Comparison of ENCODE assay signal across 8 cellular contexts in genomic region chr19:40445006-40445312, GRCh38. TPM values are rescaled to one million over a fixed set of nuclear protein-coding genes. Genes with fewer than 3 reads are reported as not detected.
DNase-seq lines count a peak whose midpoint lies in the region; ATAC-seq and TF ChIP-seq lines count a peak whose summit lies in the region.

No MANE protein-coding gene starts in this region.

- H3K36me3 ChIP-seq in muscle layer of duodenum (ENCODE audit: control insufficient read depth in 1 of 2, insufficient read depth in 2 of 2, low read length in 2 of 2) = peaks cover 30 to 38% of the 10 kb centered on the region in 2 donors

- H3K27me3 Mint-ChIP-seq in IgD-negative memory B cell (no peaks in the 10 kb centered on the region), chondrocyte (ENCODE audit: low read depth) (no peaks in the 10 kb centered on the region)

- CTCF ChIA-PET in AG04449 (lab: Yijun Ruan, JAX) = interaction anchor here (0.7 to 1.0 kb wide), 3 partner anchors 8 to 140 kb away, joined by 3 to 7 read pairs (median 3); no protein-coding TSS in a partner anchor

- POLR2A ChIA-PET in AG04449 (lab: Yijun Ruan, JAX) = interaction anchor here (0.6 kb wide), 1 partner anchor 314 kb away, joined by 3 read pairs; no protein-coding TSS in a partner anchor

- H3K4me1 Mint-ChIP-seq in IgD-negative memory B cell (peaks cover 13 to 18% (median 14%) of the 10 kb centered on the region in 3 donors), chondrocyte (ENCODE audit: low read depth) (peaks cover 29% of the 10 kb centered on the region)

- H3K4me3 ChIP-seq in AG04449 (ENCODE audit: low read depth, low read length) (peak overlapping the region; percentile 98), muscle layer of duodenum (ENCODE audit: low read depth in 1 of 2, low read length in 2 of 2) (peak overlapping the region; percentile 95 to 100)

- peaks cover 13 to 30% of the 10 kb centered on the region in 2 donors for H3K4me1 ChIP-seq in muscle layer of duodenum (ENCODE audit: control insufficient read depth in 1 of 2, insufficient read depth in 2 of 2, low read length in 2 of 2)

- no peaks in the 10 kb centered on the region for H3K27me3 ChIP-seq in muscle layer of duodenum (ENCODE audit: low read depth, low read length)

- ATAC-seq in left lobe of liver (no peak), GM18870 (IDR thresholded peaks at IDR 0.05; ENCODE audit: unreplicated experiment) (no peak)

- peaks cover 4% of the 10 kb centered on the region for H3K36me3 Mint-ChIP-seq in IgD-negative memory B cell
- peaks cover 13% of the 10 kb centered on the region for H3K36me3 Mint-ChIP-seq in chondrocyte (ENCODE audit: low read depth)

- H3K27ac Mint-ChIP-seq in IgD-negative memory B cell = peak overlapping the region; percentile 96 to 98 (median 98)
- peak overlapping the region; percentile 97 for H3K27ac Mint-ChIP-seq in chondrocyte (ENCODE audit: unreplicated experiment)

- no peaks in the 10 kb centered on the region for H3K9me3 Mint-ChIP-seq in IgD-negative memory B cell
- no peaks in the 10 kb centered on the region for H3K9me3 Mint-ChIP-seq in chondrocyte (ENCODE audit: low read depth)

- peak overlapping the region; percentile 94 for H3K27ac ChIP-seq in muscle layer of duodenum (ENCODE audit: low read length)

- H3K4me3 Mint-ChIP-seq in IgD-negative memory B cell (peak overlapping the region; percentile 93 to 99 (median 98)), chondrocyte (ENCODE audit: unreplicated experiment) (peak overlapping the region; percentile 100)

- no peaks in the 10 kb centered on the region for H3K9me3 ChIP-seq in muscle layer of duodenum (ENCODE audit: control insufficient read depth in 1 of 2, low read length in 2 of 2)

- TF ChIP-seq CTCF in AG04449 (IDR thresholded peaks at IDR 0.05; ENCODE audit: insufficient read depth, low read length, missing control alignments) = no peak
- TF ChIP-seq CTCF in chondrocyte (IDR thresholded peaks at IDR 0.05) = no peak

- DNase-seq in AG04449 (ENCODE audit: low read depth, low spot score) = no peak
- no peak for DNase-seq in chondrocyte (ENCODE audit: low spot score)
- no peak for DNase-seq in cerebellar nuclear complex (lab: John Stamatoyannopoulos, UW)
- no peak for DNase-seq in left lobe of liver (ENCODE audit: low spot score)
- no peak for DNase-seq in T-helper 9 cell

RNA-seq across cellular contexts. Expression of gene SERTAD3, which starts 0.8 kb away (rescaled TPM):
- 29.2 TPM for polyA plus RNA-seq in IgD-negative memory B cell
- total RNA-seq in chondrocyte (36.7 to 43.6 TPM (median 40.3 TPM) in 3 replicates), left lobe of liver (11.9 TPM)

RNA-seq across cellular contexts. Expression of gene SERTAD1, which starts 19.2 kb away (rescaled TPM):
- polyA plus RNA-seq in IgD-negative memory B cell = 13.2 TPM
- total RNA-seq in chondrocyte (13.0 to 14.8 TPM (median 14.5 TPM) in 3 replicates), left lobe of liver (4.7 TPM)

RNA-seq across cellular contexts. Expression of gene BLVRB, which starts 20.6 kb away (rescaled TPM):
- polyA plus RNA-seq in IgD-negative memory B cell = 35.9 TPM
- 48.3 to 53.9 TPM (median 53.1 TPM) in 3 replicates for total RNA-seq in chondrocyte
- total RNA-seq in left lobe of liver = 149 TPM

RNA-seq across cellular contexts. Expression of gene SPTBN4, which starts 21.8 kb away (rescaled TPM):
- polyA plus RNA-seq in IgD-negative memory B cell = not detected
- total RNA-seq in chondrocyte (1.4 to 2.5 TPM (median 2.3 TPM) in 3 replicates), left lobe of liver (1.2 TPM)

RNA-seq across cellular contexts. Expression of gene PRX, which starts 31.8 kb away (rescaled TPM):
- 0.21 TPM for polyA plus RNA-seq in IgD-negative memory B cell
- total RNA-seq in chondrocyte (3.6 to 4.9 TPM (median 4.5 TPM) in 3 replicates), left lobe of liver (0.70 TPM)
